In the genomic region with DNA sequence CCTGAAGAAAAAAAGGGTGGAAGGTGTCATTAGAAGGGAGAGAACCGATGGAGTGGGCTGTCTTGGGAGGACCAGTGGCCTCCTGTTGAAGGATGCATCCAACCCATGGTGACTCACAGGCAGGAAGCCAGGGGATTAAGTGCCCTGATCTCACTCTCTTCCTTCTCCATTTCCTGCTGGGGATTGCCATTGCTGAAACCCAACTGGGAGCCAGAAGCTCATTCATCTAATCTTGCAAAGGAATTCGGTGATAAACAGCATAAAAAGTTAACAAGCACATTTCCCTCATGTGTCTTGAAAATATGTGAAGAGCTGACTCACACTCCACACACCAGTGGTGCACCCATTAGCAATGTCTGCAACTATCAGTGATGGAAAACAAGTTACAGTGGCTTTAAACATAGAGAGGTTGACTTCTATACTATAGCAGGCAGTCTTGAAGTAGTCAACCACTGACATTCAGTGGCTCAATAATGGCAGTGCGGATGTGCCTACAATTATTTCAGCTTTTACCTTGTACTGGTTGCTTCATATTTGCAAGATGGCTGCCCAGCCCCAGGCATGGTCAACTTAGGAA, we compare ENCODE assay signal across 10 cellular contexts. TPM values are rescaled to one million over a fixed set of nuclear protein-coding genes. Genes with fewer than 3 reads are reported as not detected.
A peak's percentile ranks its signal among the peaks of the same experiment; 100 is the strongest.
DNase-seq lines count a peak whose midpoint lies in the region; ATAC-seq, FAIRE-seq and TF ChIP-seq lines count a peak whose summit lies in the region.
"Had no signal": no experiment of that assay in that cellular context is flagged by ENCODE, and none has a peak within 500 bp of the region (broad histone marks: within the 10 kb centered on the region; RNA-seq: fewer than 3 reads in every experiment).

No MANE protein-coding gene starts in this region.

- H3K79me2 ChIP-seq in OCI-LY3 (ENCODE audit: low read length) (no peaks in the 10 kb centered on the region), endothelial cell of umbilical vein (ENCODE audit: control insufficient read depth, insufficient read depth, low read length) (no peaks in the 10 kb centered on the region)

- H3K36me3 Mint-ChIP-seq in naive B cell: peaks cover 0 to 7% of the 10 kb centered on the region in 2 donors
- peaks cover 5% of the 10 kb centered on the region for H3K36me3 Mint-ChIP-seq in natural killer cell treated with Interleukin-12 subunit alpha and Interleukin-12 subunit beta and Interleukin-15 and Interleukin-18, amount 100 ng/mL, for 72 hours
- H3K36me3 Mint-ChIP-seq: IgD-negative memory B cell had no signal

- FAIRE-seq in endothelial cell of umbilical vein (lab: Jason Lieb, UNC): peak; percentile 93
- FAIRE-seq: GM12891 had no signal

- DNase-seq in COLO829 (ENCODE audit: low spot score) (peak; percentile 85), endothelial cell of umbilical vein (ENCODE audit: low read depth, low spot score) (peak; percentile 94), naive B cell (no peak), stomach (no peak)
- DNase-seq in natural killer cell treated with Interleukin-12 subunit alpha and Interleukin-12 subunit beta and Interleukin-15 and Interleukin-18, amount 100 ng/mL, for 72 hours (ENCODE audit: low spot score): no peak

- no peak overlapping the region for H2AFZ ChIP-seq in OCI-LY3 (ENCODE audit: low read depth, low read length)
- peak overlapping the region; percentile 37 for H2AFZ ChIP-seq in endothelial cell of umbilical vein (ENCODE audit: low read depth, low read length)

- intact Hi-C loops in endothelial cell of umbilical vein (cut with micrococcal nuclease) (loop anchor here (1.0 kb wide), 2 partner anchors 11 to 59 kb away; a partner anchor contains a TSS), stomach (cut with DNase I; ENCODE audit: low total_unique reads) (no loop called here)

- H4K20me1 ChIP-seq in OCI-LY3 (ENCODE audit: insufficient read depth, low read length) (no peaks in the 10 kb centered on the region), endothelial cell of umbilical vein (replicated peaks; ENCODE audit: control insufficient read depth, extremely low read depth, insufficient read depth, low read length) (no peaks in the 10 kb centered on the region)

- no peaks in the 10 kb centered on the region for H3K9me1 ChIP-seq in endothelial cell of umbilical vein (replicated peaks; ENCODE audit: control insufficient read depth, extremely low read depth, insufficient read depth, low read length)

- H3K27me3 ChIP-seq in OCI-LY3 (ENCODE audit: low read depth, low read length): no peaks in the 10 kb centered on the region
- no peaks in the 10 kb centered on the region for H3K27me3 ChIP-seq in endothelial cell of umbilical vein (ENCODE audit: control insufficient read depth in 2 of 2, insufficient read depth in 2 of 2, low read length in 2 of 2)
- no peaks in the 10 kb centered on the region for H3K27me3 ChIP-seq in stomach

- no peaks in the 10 kb centered on the region for H3K27me3 Mint-ChIP-seq in naive B cell
- peaks cover 0 to 11% of the 10 kb centered on the region in 2 donors for H3K27me3 Mint-ChIP-seq in natural killer cell treated with Interleukin-12 subunit alpha and Interleukin-12 subunit beta and Interleukin-15 and Interleukin-18, amount 100 ng/mL, for 72 hours

- H3K9me3 ChIP-seq in OCI-LY3 (ENCODE audit: insufficient read depth, low read length) (no peaks in the 10 kb centered on the region), endothelial cell of umbilical vein (replicated peaks; ENCODE audit: control insufficient read depth, insufficient read depth, low read length) (no peaks in the 10 kb centered on the region), stomach (no peaks in the 10 kb centered on the region)

- TSS peak; percentile 71 for BruUV-seq in endothelial cell of umbilical vein (replicated peaks; lab: Mats Ljungman, UMichigan)

- TF ChIP-seq CTCF in OCI-LY3 (IDR thresholded peaks at IDR 0.05; ENCODE audit: low read depth, low read length): peak; percentile 32; the same call in 1 of the 2 replicates
- TF ChIP-seq CTCF in endothelial cell of umbilical vein (IDR thresholded peaks at IDR 0.05; ENCODE audit: extremely low read depth in 1 of 2, insufficient read depth in 1 of 2, low read depth in 1 of 2, low read length in 2 of 2): no peak
- TF ChIP-seq CTCF in stomach (IDR thresholded peaks at IDR 0.05): peak in 1 of 7 experiments; percentile 10

- POLR2A ChIA-PET in endothelial cell of umbilical vein (lab: Charles Lee): interaction anchor here (1.3 to 2.1 kb wide), 2 partner anchors 12 to 15 kb away, joined by 6 to 7 read pairs; no protein-coding TSS in a partner anchor

- no peak overlapping the region for H3K27ac Mint-ChIP-seq in naive B cell
- H3K27ac Mint-ChIP-seq in natural killer cell treated with Interleukin-12 subunit alpha and Interleukin-12 subunit beta and Interleukin-15 and Interleukin-18, amount 100 ng/mL, for 72 hours: no peak overlapping the region
- H3K27ac Mint-ChIP-seq: IgD-negative memory B cell had no signal

- no peak overlapping the region for H3K4me3 Mint-ChIP-seq in naive B cell
- no peak overlapping the region for H3K4me3 Mint-ChIP-seq in natural killer cell treated with Interleukin-12 subunit alpha and Interleukin-12 subunit beta and Interleukin-15 and Interleukin-18, amount 100 ng/mL, for 72 hours
- H3K4me3 Mint-ChIP-seq: IgD-negative memory B cell had no signal

- H3K27ac ChIP-seq in OCI-LY3 (ENCODE audit: low read length) (no peak overlapping the region), endothelial cell of umbilical vein (ENCODE audit: insufficient read depth, low read depth, low read length) (peak overlapping the region; percentile 79), stomach (peak overlapping the region in 2 of 5 donors; percentile 45 to 60)

- WGBS in stomach, 5 donors: 62 to 70% (median 66%) methylated on average over 3 of the region's 3 CpGs

- ATAC-seq in naive B cell (ENCODE audit: low read depth in 2 of 2) (peak; percentile 43 to 62), HG02623 (IDR thresholded peaks at IDR 0.05; ENCODE audit: unreplicated experiment) (no peak), HG02678 (IDR thresholded peaks at IDR 0.05; ENCODE audit: unreplicated experiment) (no peak)
- no peak for ATAC-seq in natural killer cell treated with Interleukin-12 subunit alpha and Interleukin-12 subunit beta and Interleukin-15 and Interleukin-18, amount 100 ng/mL, for 72 hours

- peaks cover 0 to 3% (median 0%) of the 10 kb centered on the region in 3 donors for H3K4me1 Mint-ChIP-seq in naive B cell
- peaks cover 5 to 6% of the 10 kb centered on the region in 2 donors for H3K4me1 Mint-ChIP-seq in natural killer cell treated with Interleukin-12 subunit alpha and Interleukin-12 subunit beta and Interleukin-15 and Interleukin-18, amount 100 ng/mL, for 72 hours (ENCODE audit: low read depth in 2 of 2)
- H3K4me1 Mint-ChIP-seq: IgD-negative memory B cell had no signal

- TF ChIP-seq POLR2A in endothelial cell of umbilical vein (IDR thresholded peaks at IDR 0.05; ENCODE audit: low read depth, low read length): peak; percentile 37
- no peak for TF ChIP-seq POLR2A in stomach (IDR thresholded peaks at IDR 0.05)

- H3K36me3 ChIP-seq in OCI-LY3 (replicated peaks; ENCODE audit: low read depth, low read length) (no peaks in the 10 kb centered on the region), endothelial cell of umbilical vein (ENCODE audit: control insufficient read depth in 2 of 2, extremely low read depth in 1 of 2, insufficient read depth in 2 of 2, low read length in 2 of 2) (no peaks in the 10 kb centered on the region), stomach (no peaks in the 10 kb centered on the region)

- no peak for TF ChIP-seq EP300 in stomach (IDR thresholded peaks at IDR 0.05)

- dilution Hi-C loops in endothelial cell of umbilical vein (cut with MboI; ENCODE audit: extremely low pct_ligation_motif_present, low sequenced_read_pairs): no loop called here

- H3K9ac ChIP-seq in OCI-LY3 (ENCODE audit: low read length) (no peak overlapping the region), endothelial cell of umbilical vein (replicated peaks; ENCODE audit: extremely low read depth, insufficient read depth, low read length) (peak overlapping the region; percentile 5)

- no peak overlapping the region for H3K4me3 ChIP-seq in OCI-LY3 (ENCODE audit: low read length)
- no peak overlapping the region for H3K4me3 ChIP-seq in endothelial cell of umbilical vein (replicated peaks in 1 of 3; ENCODE audit: insufficient read depth in 1 of 3, low read depth in 1 of 3, low read length in 3 of 3)
- no peak overlapping the region for H3K4me3 ChIP-seq in stomach

- CTCF ChIA-PET in endothelial cell of umbilical vein (lab: Charles Lee): interaction anchor here (0.9 to 4.2 kb wide), 14 partner anchors 9 to 212 kb away, joined by 3 to 36 read pairs (median 4); no protein-coding TSS in a partner anchor

- H3K4me1 ChIP-seq in OCI-LY3 (ENCODE audit: low read length) (no peaks in the 10 kb centered on the region), endothelial cell of umbilical vein (ENCODE audit: control insufficient read depth, extremely low read depth, insufficient read depth, low read length) (peaks cover 29% of the 10 kb centered on the region), stomach (peaks cover 0 to 13% (median 3%) of the 10 kb centered on the region in 4 donors)

- H3K4me2 ChIP-seq in OCI-LY3 (ENCODE audit: low read length) (no peak overlapping the region), endothelial cell of umbilical vein (ENCODE audit: insufficient read depth, low read length) (peak overlapping the region; percentile 14)

- H3K9me3 Mint-ChIP-seq in naive B cell: no peaks in the 10 kb centered on the region
- no peaks in the 10 kb centered on the region for H3K9me3 Mint-ChIP-seq in natural killer cell treated with Interleukin-12 subunit alpha and Interleukin-12 subunit beta and Interleukin-15 and Interleukin-18, amount 100 ng/mL, for 72 hours
- H3K9me3 Mint-ChIP-seq: IgD-negative memory B cell had no signal

RNA-seq across cellular contexts. Expression of a gene that starts 12.8 kb away (rescaled TPM):
- total RNA-seq in endothelial cell of umbilical vein (13.2 and 14.9 TPM in 2 replicates), stomach (10 to 100 TPM; 20.4 to 62.3 (median 35.3) TPM)
- polyA plus RNA-seq in endothelial cell of umbilical vein (26.5 and 33.7 TPM in 2 replicates), naive B cell (ENCODE audit: low read depth in 6 of 6) (10 to 100 TPM; 47.3 to 99.7 (median 64.4) TPM), stomach (10 to 100 TPM; 16.8 to 18.0 (median 17.8) TPM)
- 27.3 and 34.2 TPM in 2 replicates for polyA plus RNA-seq in endothelial cell of umbilical vein (2011; cell fraction: cytosol; rRNA removed)
- polyA plus RNA-seq in endothelial cell of umbilical vein (2011; cell fraction: nucleus; rRNA removed): 74.3 and 77.1 TPM in 2 replicates
- polyA plus RNA-seq in endothelial cell of umbilical vein (2012): 18.2 and 22.1 TPM in 2 replicates
- polyA minus RNA-seq in endothelial cell of umbilical vein: 30.1 and 41.8 TPM in 2 replicates
- 11.6 TPM for polyA minus RNA-seq in endothelial cell of umbilical vein (2011; cell fraction: cytosol; rRNA and poly(A)+ RNA removed)
- 46.5 and 58.1 TPM in 2 replicates for polyA minus RNA-seq in endothelial cell of umbilical vein (2011; cell fraction: nucleus; rRNA and poly(A)+ RNA removed)
- total RNA-seq in natural killer cell treated with Interleukin-12 subunit alpha and Interleukin-12 subunit beta and Interleukin-15 and Interleukin-18, amount 100 ng/mL, for 72 hours: 10 to 100 TPM; 10.8 to 18.4 TPM

RNA-seq across cellular contexts. Expression of a gene that starts 26.2 kb away (rescaled TPM):
- total RNA-seq in endothelial cell of umbilical vein: not detected in 2 replicates
- polyA plus RNA-seq in endothelial cell of umbilical vein: not detected in 2 replicates
- polyA plus RNA-seq in endothelial cell of umbilical vein (2011; cell fraction: cytosol; rRNA removed): not detected in 2 replicates
- polyA plus RNA-seq in endothelial cell of umbilical vein (2011; cell fraction: nucleus; rRNA removed): not detected in 2 replicates
- polyA plus RNA-seq in endothelial cell of umbilical vein (2012): not detected in 2 replicates
- polyA minus RNA-seq in endothelial cell of umbilical vein: not detected in 2 replicates
- not detected for polyA minus RNA-seq in endothelial cell of umbilical vein (2011; cell fraction: cytosol; rRNA and poly(A)+ RNA removed)
- not detected in 2 replicates for polyA minus RNA-seq in endothelial cell of umbilical vein (2011; cell fraction: nucleus; rRNA and poly(A)+ RNA removed)
- polyA plus RNA-seq in naive B cell (ENCODE audit: low read depth in 6 of 6): under 1 TPM in 1 of 6 donors, not detected in 5; 0.05 TPM
- total RNA-seq in natural killer cell treated with Interleukin-12 subunit alpha and Interleukin-12 subunit beta and Interleukin-15 and Interleukin-18, amount 100 ng/mL, for 72 hours: under 1 TPM; 0.22 to 0.43 TPM
- under 1 TPM in 2 of 5 donors, not detected in 3; under 0.01 to 0.18 TPM for total RNA-seq in stomach
- 1 to 10 TPM in 1 of 3 donors, under 1 TPM in 2; 0.08 to 1.1 (median 0.56) TPM for polyA plus RNA-seq in stomach
- polyA plus RNA-seq: IgD-negative memory B cell had no signal

RNA-seq across cellular contexts. Expression of a gene that starts 58.7 kb away (rescaled TPM):
- total RNA-seq in endothelial cell of umbilical vein (6.3 and 7.8 TPM in 2 replicates), stomach (10 to 100 TPM in 1 of 5 donors, 1 to 10 TPM in 3, under 1 TPM in 1; 0.89 to 10.3 (median 2.9) TPM)
- polyA plus RNA-seq in endothelial cell of umbilical vein (4.7 and 4.8 TPM in 2 replicates), naive B cell (ENCODE audit: low read depth in 6 of 6) (10 to 100 TPM in 4 of 6 donors, 1 to 10 TPM in 2; 3.8 to 14.8 (median 11.2) TPM), stomach (10 to 100 TPM in 1 of 3 donors, 1 to 10 TPM in 2; 5.1 to 17.7 (median 7.5) TPM)
- polyA plus RNA-seq in endothelial cell of umbilical vein (2011; cell fraction: cytosol; rRNA removed): 1.8 and 2.6 TPM in 2 replicates
- 37.7 and 45.2 TPM in 2 replicates for polyA plus RNA-seq in endothelial cell of umbilical vein (2011; cell fraction: nucleus; rRNA removed)
- polyA plus RNA-seq in endothelial cell of umbilical vein (2012): 2.9 and 3.0 TPM in 2 replicates
- polyA minus RNA-seq in endothelial cell of umbilical vein: 7.2 and 21.0 TPM in 2 replicates
- 1.0 TPM for polyA minus RNA-seq in endothelial cell of umbilical vein (2011; cell fraction: cytosol; rRNA and poly(A)+ RNA removed)
- polyA minus RNA-seq in endothelial cell of umbilical vein (2011; cell fraction: nucleus; rRNA and poly(A)+ RNA removed): 18.8 and 22.5 TPM in 2 replicates
- 1 to 10 TPM in 1 of 2 donors, under 1 TPM in 1; 0.12 to 1.8 TPM for total RNA-seq in natural killer cell treated with Interleukin-12 subunit alpha and Interleukin-12 subunit beta and Interleukin-15 and Interleukin-18, amount 100 ng/mL, for 72 hours

RNA-seq across cellular contexts. Expression of a gene that starts 58.8 kb away (rescaled TPM):
- total RNA-seq in endothelial cell of umbilical vein (68.0 and 74.7 TPM in 2 replicates), stomach (10 to 100 TPM in 4 of 5 donors, 1 to 10 TPM in 1; 9.3 to 68.7 (median 53.1) TPM)
- polyA plus RNA-seq in endothelial cell of umbilical vein (62.5 and 68.0 TPM in 2 replicates), naive B cell (ENCODE audit: low read depth in 6 of 6) (10 to 100 TPM; 19.7 to 36.7 (median 27.2) TPM), stomach (10 to 100 TPM; 22.4 to 35.4 (median 29.1) TPM)
- polyA plus RNA-seq in endothelial cell of umbilical vein (2011; cell fraction: cytosol; rRNA removed): 44.1 and 52.8 TPM in 2 replicates
- 226 and 257 TPM in 2 replicates for polyA plus RNA-seq in endothelial cell of umbilical vein (2011; cell fraction: nucleus; rRNA removed)
- 45.8 and 53.6 TPM in 2 replicates for polyA plus RNA-seq in endothelial cell of umbilical vein (2012)
- polyA minus RNA-seq in endothelial cell of umbilical vein: 75.0 and 85.5 TPM in 2 replicates
- polyA minus RNA-seq in endothelial cell of umbilical vein (2011; cell fraction: cytosol; rRNA and poly(A)+ RNA removed): 25.7 TPM
- 61.1 and 70.4 TPM in 2 replicates for polyA minus RNA-seq in endothelial cell of umbilical vein (2011; cell fraction: nucleus; rRNA and poly(A)+ RNA removed)
- 10 to 100 TPM; 12.9 to 16.6 TPM for total RNA-seq in natural killer cell treated with Interleukin-12 subunit alpha and Interleukin-12 subunit beta and Interleukin-15 and Interleukin-18, amount 100 ng/mL, for 72 hours

Comparison
In these comparisons a context has a peak if more than half of its experiments do, and no peak if none do; other contexts are left out.
1. DNase-seq: peak in COLO829 (single experiment) and endothelial cell of umbilical vein (single experiment); none in naive B cell (single experiment), natural killer cell treated with Interleukin-12 subunit alpha and Interleukin-12 subunit beta and Interleukin-15 and Interleukin-18, amount 100 ng/mL, for 72 hours (single experiment) and stomach (single experiment).
2. ATAC-seq: peak in naive B cell (2 of 2); none in HG02623 (single experiment), natural killer cell treated with Interleukin-12 subunit alpha and Interleukin-12 subunit beta and Interleukin-15 and Interleukin-18, amount 100 ng/mL, for 72 hours (0 of 2) and HG02678 (single experiment).